17 cellular contexts compared by ENCODE assay signal in genomic region chr6:69416739-69417138, GRCh38.
A peak's percentile ranks its signal among the peaks of the same experiment; 100 is the strongest.
DNase-seq lines count a peak whose midpoint lies in the region; ATAC-seq and TF ChIP-seq lines count a peak whose summit lies in the region.
"Had no signal": no experiment of that assay in that cellular context is flagged by ENCODE, and none has a peak within 500 bp of the region (broad histone marks: within the 10 kb centered on the region; RNA-seq: fewer than 3 reads in every experiment).

No MANE protein-coding gene starts in this region.

- peak; percentile 47 for DNase-seq in G401 (ENCODE audit: low spot score)
- peak; percentile 94 to 95 for DNase-seq in NCI-H446 (lab: John Stamatoyannopoulos, UW)
- DNase-seq in choroid plexus epithelial cell (ENCODE audit: low read depth): peak; percentile 17
- peak; percentile 44 for DNase-seq in skeletal muscle cell (ENCODE audit: low read depth)
- no peak for DNase-seq in upper lobe of left lung
- no peak for DNase-seq in activated CD4-positive, alpha-beta T cell treated with anti-CD3 and anti-CD28 coated beads, Interleukin-2, amount 50 U/mL, for 48 hours
- DNase-seq in COLO829 (ENCODE audit: low spot score): no peak
- DNase-seq: activated CD4-positive, alpha-beta T cell treated with anti-CD3 and anti-CD28 coated beads for 48 hours; activated CD8-positive, alpha-beta memory T cell treated with anti-CD3 and anti-CD28 coated beads, Interleukin-2, amount 50 U/mL, for 48 hours; activated naive CD4-positive, alpha-beta T cell treated with Interleukin-2 at 50 U/mL for 16 hours; effector memory CD4-positive, alpha-beta T cell; left colon; NCI-H1048; stimulated activated CD4-positive, alpha-beta T cell treated with anti-CD3 and anti-CD28 coated beads, Interleukin-4, amount 100 ng/mL, for 4 hours; thyroid gland had no signal

- H3K27ac ChIP-seq in upper lobe of left lung: no peak overlapping the region
- H3K27ac ChIP-seq: BLaER1 treated with 17β-estradiol and CSF1 and Interleukin-3, amounts not matched to agents 10 nM and 100 nM; cardiac muscle cell; thyroid gland had no signal

- no peak for TF ChIP-seq POLR2A in upper lobe of left lung (IDR thresholded peaks at IDR 0.05)

- TF ChIP-seq EP300 in upper lobe of left lung (IDR thresholded peaks at IDR 0.05): no peak

- no peaks in the 10 kb centered on the region for H3K36me3 ChIP-seq in upper lobe of left lung
- H3K36me3 ChIP-seq: BLaER1 treated with 17β-estradiol and CSF1 and Interleukin-3, amounts not matched to agents 10 nM and 100 nM; cardiac muscle cell; thyroid gland had no signal

- in situ Hi-C loops in G401 (cut with HindIII; ENCODE audit: low sequenced_read_pairs): no loop called here

- WGBS in upper lobe of left lung, 2 donors: 52 to 65% methylated on average over 2 of the region's 2 CpGs

- no peak for TF ChIP-seq CTCF in choroid plexus epithelial cell (conservative IDR thresholded peaks at IDR 0.05; ENCODE audit: low read depth, low read length)
- no peak for TF ChIP-seq CTCF in upper lobe of left lung (IDR thresholded peaks at IDR 0.05)

- no peak overlapping the region for H3K4me3 ChIP-seq in choroid plexus epithelial cell (ENCODE audit: low read depth, low read length)
- no peak overlapping the region for H3K4me3 ChIP-seq in skeletal muscle cell (ENCODE audit: low read depth, low read length)
- no peak overlapping the region for H3K4me3 ChIP-seq in upper lobe of left lung
- H3K4me3 ChIP-seq: BLaER1 treated with 17β-estradiol and CSF1 and Interleukin-3, amounts not matched to agents 10 nM and 100 nM; cardiac muscle cell; thyroid gland had no signal

- no peaks in the 10 kb centered on the region for H3K9me3 ChIP-seq in upper lobe of left lung
- H3K9me3 ChIP-seq: thyroid gland had no signal

- ATAC-seq in upper lobe of left lung (ENCODE audit: low FRiP score in 2 of 2): no peak
- ATAC-seq: left colon had no signal

- no peaks in the 10 kb centered on the region for H3K27me3 ChIP-seq in upper lobe of left lung
- H3K27me3 ChIP-seq: BLaER1 treated with 17β-estradiol and CSF1 and Interleukin-3, amounts not matched to agents 10 nM and 100 nM; cardiac muscle cell; thyroid gland had no signal

- no peaks in the 10 kb centered on the region for H3K4me1 ChIP-seq in upper lobe of left lung
- H3K4me1 ChIP-seq: BLaER1 treated with 17β-estradiol and CSF1 and Interleukin-3, amounts not matched to agents 10 nM and 100 nM; thyroid gland had no signal

Comparison
In these comparisons a context has a peak if more than half of its experiments do, and no peak if none do; other contexts are left out.
1. DNase-seq: peak in G401 (single experiment), NCI-H446 (2 of 2), choroid plexus epithelial cell (single experiment) and skeletal muscle cell (single experiment); none in upper lobe of left lung (0 of 2), activated CD4-positive, alpha-beta T cell treated with anti-CD3 and anti-CD28 coated beads, Interleukin-2, amount 50 U/mL, for 48 hours (0 of 2) and COLO829 (single experiment).